In the genomic region with DNA sequence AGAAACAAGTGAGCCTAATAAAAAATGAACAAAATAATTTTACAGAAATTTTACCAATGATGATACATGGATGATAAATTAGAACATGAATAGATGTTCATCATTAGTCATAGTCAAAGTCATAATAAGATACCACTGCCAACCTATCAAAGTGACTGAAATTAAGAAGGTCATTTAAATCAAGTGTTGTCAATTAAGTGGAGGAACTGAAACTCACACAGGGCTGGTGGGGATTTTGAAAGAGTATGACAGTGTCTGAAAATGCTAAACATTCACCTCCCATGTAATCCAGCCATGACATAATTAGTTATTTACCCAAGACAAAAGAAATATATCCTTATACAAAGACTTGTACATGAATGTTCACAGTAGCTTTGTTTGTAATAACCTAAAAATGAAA, we compare ENCODE assay signal across 14 cellular contexts. TPM values are rescaled to one million over a fixed set of nuclear protein-coding genes. Genes with fewer than 3 reads are reported as not detected.
DNase-seq lines count a peak whose midpoint lies in the region; ATAC-seq and TF ChIP-seq lines count a peak whose summit lies in the region.
"Had no signal": no experiment of that assay in that cellular context is flagged by ENCODE, and none has a peak within 500 bp of the region (broad histone marks: within the 10 kb centered on the region; RNA-seq: fewer than 3 reads in every experiment).

No MANE protein-coding gene starts in this region.

- no peaks in the 10 kb centered on the region for H3K4me1 Mint-ChIP-seq in activated CD4-positive, alpha-beta T cell treated with anti-CD3 and anti-CD28 coated beads, Interleukin-2, amount 10 ng/mL, durations not matched to agents 7 days and 5 days

- peak; percentile 18 for DNase-seq in GM12865 (ENCODE audit: low read depth)
- no peak for DNase-seq in activated T-cell treated with anti-CD3 and anti-CD28 coated beads, Interleukin-2, amount 50 U/mL, for 48 hours
- DNase-seq in GM19238 (ENCODE audit: insufficient read length, low spot score), result no peak
- DNase-seq in hepatic stellate cell (ENCODE audit: low spot score), result no peak
- no peak for DNase-seq in activated CD4-positive, alpha-beta T cell treated with anti-CD3 and anti-CD28 coated beads, Interleukin-2, amount 10 ng/mL, durations not matched to agents 7 days and 5 days
- DNase-seq: ACHN; activated CD4-positive, alpha-beta T cell treated with anti-CD3 and anti-CD28 coated beads for 48 hours; activated naive CD4-positive, alpha-beta T cell treated with Interleukin-2 at 50 U/mL for 16 hours; DMS79; NCI-H82 had no signal

- H3K27me3 Mint-ChIP-seq in activated CD4-positive, alpha-beta T cell treated with anti-CD3 and anti-CD28 coated beads, Interleukin-2, amount 10 ng/mL, durations not matched to agents 7 days and 5 days, result peaks cover 5% of the 10 kb centered on the region

- peak; percentile 83 for ATAC-seq in GM19395 (IDR thresholded peaks at IDR 0.05; ENCODE audit: unreplicated experiment)
- peak; percentile 83 for ATAC-seq in HG02763 (IDR thresholded peaks at IDR 0.05; ENCODE audit: unreplicated experiment)
- peak; percentile 99 for ATAC-seq in HG03457 (IDR thresholded peaks at IDR 0.05; ENCODE audit: unreplicated experiment)

- no peak overlapping the region for H3K27ac Mint-ChIP-seq in activated CD4-positive, alpha-beta T cell treated with anti-CD3 and anti-CD28 coated beads, Interleukin-2, amount 10 ng/mL, durations not matched to agents 7 days and 5 days

- H3K4me3 ChIP-seq in GM12865 (ENCODE audit: low read depth, low read length), result no peak overlapping the region
- H3K4me3 ChIP-seq: suprapubic skin had no signal

- H3K4me3 Mint-ChIP-seq in activated CD4-positive, alpha-beta T cell treated with anti-CD3 and anti-CD28 coated beads, Interleukin-2, amount 10 ng/mL, durations not matched to agents 7 days and 5 days, result no peak overlapping the region

- H3K9me3 Mint-ChIP-seq in activated CD4-positive, alpha-beta T cell treated with anti-CD3 and anti-CD28 coated beads, Interleukin-2, amount 10 ng/mL, durations not matched to agents 7 days and 5 days, result no peaks in the 10 kb centered on the region

- POLR2A ChIA-PET in activated CD4-positive, alpha-beta T cell treated with anti-CD3 and anti-CD28 coated beads, Interleukin-2, amount 10 ng/mL, durations not matched to agents 7 days and 5 days (lab: Charles Lee), result no interaction called here

- CTCF ChIA-PET in activated CD4-positive, alpha-beta T cell treated with anti-CD3 and anti-CD28 coated beads, Interleukin-2, amount 10 ng/mL, durations not matched to agents 7 days and 5 days (lab: Charles Lee), result no interaction called here

- no peak for TF ChIP-seq CTCF in GM12865 (IDR thresholded peaks at IDR 0.05; ENCODE audit: insufficient read depth, low read depth, low read length, missing control alignments)

- H3K36me3 Mint-ChIP-seq in activated CD4-positive, alpha-beta T cell treated with anti-CD3 and anti-CD28 coated beads, Interleukin-2, amount 10 ng/mL, durations not matched to agents 7 days and 5 days (ENCODE audit: low read depth), result no peaks in the 10 kb centered on the region

RNA-seq across cellular contexts. Expression of a gene that starts 57.1 kb away (rescaled TPM):
- total RNA-seq in activated CD4-positive, alpha-beta T cell treated with anti-CD3 and anti-CD28 coated beads, Interleukin-2, amount 10 ng/mL, durations not matched to agents 7 days and 5 days, result not detected
